8 cellular contexts compared by ENCODE assay signal in genomic region chr2:157492189-157492773, GRCh38. TPM values are rescaled to one million over a fixed set of nuclear protein-coding genes. Genes with fewer than 3 reads are reported as not detected.
A peak's percentile ranks its signal among the peaks of the same experiment; 100 is the strongest.
DNase-seq lines count a peak whose midpoint lies in the region; ATAC-seq, FAIRE-seq and TF ChIP-seq lines count a peak whose summit lies in the region.

No MANE protein-coding gene starts in this region.

- H2AFZ ChIP-seq in parathyroid adenoma = no peak overlapping the region

- H3K4me1 ChIP-seq in parathyroid adenoma (no peaks in the 10 kb centered on the region), uterus (no peaks in the 10 kb centered on the region)

- H3K4me3 ChIP-seq in parathyroid adenoma (ENCODE audit: low read depth, low read length) (no peak overlapping the region), uterus (no peak overlapping the region)

- H3K36me3 ChIP-seq in parathyroid adenoma (ENCODE audit: control insufficient read depth, insufficient read depth, low read length) (no peaks in the 10 kb centered on the region), uterus (no peaks in the 10 kb centered on the region)

- H3K27me3 ChIP-seq in parathyroid adenoma (ENCODE audit: control insufficient read depth, insufficient read depth, low read length) = no peaks in the 10 kb centered on the region
- H3K27me3 ChIP-seq in uterus = no peaks in the 10 kb centered on the region

- CTCF ChIA-PET in RWPE1 (lab: Yijun Ruan, JAX) = interaction anchor here (0.5 to 1.5 kb wide), 16 partner anchors 10 to 1416 kb away, joined by 3 to 9 read pairs (median 4); no protein-coding TSS in a partner anchor

- peak; percentile 98 for ATAC-seq in GM21786 (IDR thresholded peaks at IDR 0.05; ENCODE audit: unreplicated experiment)

- H3K9ac ChIP-seq in parathyroid adenoma = no peak overlapping the region

- H3K4me2 ChIP-seq in parathyroid adenoma (ENCODE audit: low read length) = no peak overlapping the region

- H3K27ac ChIP-seq in RWPE1 (no peak overlapping the region), parathyroid adenoma (no peak overlapping the region), uterus (no peak overlapping the region)

- H3K79me2 ChIP-seq in parathyroid adenoma = no peaks in the 10 kb centered on the region

- TF ChIP-seq POLR2A in uterus (IDR thresholded peaks at IDR 0.05) = no peak

- H3K9me3 ChIP-seq in parathyroid adenoma (ENCODE audit: control insufficient read depth, low read length) (no peaks in the 10 kb centered on the region), uterus (no peaks in the 10 kb centered on the region)

- DNase-seq in GF-D8 (lab: John Stamatoyannopoulos, UW) (peak; percentile 5), KG1 (lab: John Stamatoyannopoulos, UW) (peak; percentile 70), RWPE1 (ENCODE audit: low spot score) (peak; percentile 67), frontal cortex (ENCODE audit: low spot score in 2 of 2) (peak; percentile 23 to 34), uterus (peak; percentile 18 to 31)
- DNase-seq in activated effector memory CD4-positive, alpha-beta T cell treated with anti-CD3 and anti-CD28 coated beads, Interleukin-2, amount 50 U/mL, for 16 hours = peak; percentile 88

- TF ChIP-seq CTCF in RWPE1 (conservative IDR thresholded peaks at IDR 0.05; ENCODE audit: low read depth) (peak; percentile 83), parathyroid adenoma (IDR thresholded peaks at IDR 0.05) (peak; percentile 61), uterus (IDR thresholded peaks at IDR 0.05) (peak; percentile 49 to 58 (median 52))

- FAIRE-seq in frontal cortex (lab: Jason Lieb, UNC) = no peak

- POLR2A ChIA-PET in RWPE1 (lab: Yijun Ruan, JAX; ENCODE audit: low non-redundant PET) = no interaction called here

- intact Hi-C loops in uterus (cut with DNase I; ENCODE audit: low total_unique reads) = no loop called here

RNA-seq across cellular contexts. Expression of gene CYTIP, which starts 48.4 kb away (rescaled TPM):
- total RNA-seq in frontal cortex (2.9 TPM), uterus (1 to 10 TPM in 2 of 4 donors, under 1 TPM in 1, not detected in 1; 0.26 to 5.5 (median 2.6) TPM)

Comparison
In these comparisons a context has a peak if more than half of its experiments do, and no peak if none do; other contexts are left out.
1. DNase-seq: peak in every context shown above with its lines; median percentile 88 in activated effector memory CD4-positive, alpha-beta T cell treated with anti-CD3 and anti-CD28 coated beads, Interleukin-2, amount 50 U/mL, for 16 hours; 70 in KG1; 67 in RWPE1; 28 in frontal cortex; 24 in uterus; 5 in GF-D8.